Comparison of ENCODE assay signal across 6 cellular contexts in genomic region chr5:8306289-8306688, GRCh38.
"Had no signal": no experiment of that assay in that cellular context is flagged by ENCODE, and none has a peak within 500 bp of the region (broad histone marks: within the 10 kb centered on the region; RNA-seq: fewer than 3 reads in every experiment).

No MANE protein-coding gene starts in this region.

- ATAC-seq: K562 had no signal

- DNase-seq: GM23248, GOT3, H7, HCEC 1CT, IMR-90 had no signal

- H3K27ac ChIP-seq: GM23248 had no signal

- H3K4me3 ChIP-seq: GM23248, K562 had no signal

- H3K9ac ChIP-seq: GM23248 had no signal

- H2AFZ ChIP-seq: GM23248 had no signal
